8 cellular contexts compared by ENCODE assay signal in genomic region chr1:160260436-160261382, GRCh38. TPM values are rescaled to one million over a fixed set of nuclear protein-coding genes. Genes with fewer than 3 reads are reported as not detected.
DNase-seq lines count a peak whose midpoint lies in the region; FAIRE-seq and TF ChIP-seq lines count a peak whose summit lies in the region.

No MANE protein-coding gene starts in this region.

- H3K9me2 ChIP-seq in Karpas-422 (replicated peaks; ENCODE audit: insufficient read depth, low read length): no peaks in the 10 kb centered on the region

- H3K9me3 ChIP-seq in Karpas-422 (ENCODE audit: low read length) (no peaks in the 10 kb centered on the region), adrenal gland (replicated peaks in 1 of 3) (no peaks in the 10 kb centered on the region), keratinocyte (ENCODE audit: control insufficient read depth, low read depth, low read length) (no peaks in the 10 kb centered on the region)

- H4K20me1 ChIP-seq in Karpas-422 (ENCODE audit: insufficient read depth, low read depth, low read length): no peaks in the 10 kb centered on the region
- peaks cover 6% of the 10 kb centered on the region for H4K20me1 ChIP-seq in keratinocyte (ENCODE audit: control insufficient read depth, extremely low read depth, insufficient read depth, low read length)

- no peak overlapping the region for H2AFZ ChIP-seq in Karpas-422 (ENCODE audit: low read length)
- H2AFZ ChIP-seq in keratinocyte (ENCODE audit: control insufficient read depth, low read length): no peak overlapping the region

- FAIRE-seq in keratinocyte (lab: Jason Lieb, UNC) (peak; percentile 68), HTR-8/SVneo (lab: Jason Lieb, UNC) (no peak)

- H3K79me2 ChIP-seq in Karpas-422 (ENCODE audit: low read length) (peaks cover 65% of the 10 kb centered on the region), keratinocyte (ENCODE audit: control insufficient read depth, insufficient read depth, low read length) (peaks cover 41% of the 10 kb centered on the region)

- no peak for TF ChIP-seq POLR2A in adrenal gland (IDR thresholded peaks at IDR 0.05)

- 21 to 25% (median 23%) methylated on average over 6 of the region's 6 CpGs for WGBS in adrenal gland, 4 donors

- dilution Hi-C loops in keratinocyte (cut with MboI; ENCODE audit: extremely low pct_ligation_motif_present, low sequenced_read_pairs): no loop called here

- H3K4me3 ChIP-seq in Karpas-422 (ENCODE audit: low read length): peak overlapping the region; percentile 81
- H3K4me3 ChIP-seq in adrenal gland: peak overlapping the region in 1 of 4 donors; percentile 86
- H3K4me3 ChIP-seq in keratinocyte (ENCODE audit: control insufficient read depth in 2 of 3, extremely low read depth in 1 of 3, insufficient read depth in 2 of 3, low read depth in 1 of 3, low read length in 3 of 3): peak overlapping the region; percentile 95 to 100 (median 99)

- peak; percentile 94 for DNase-seq in EH (ENCODE audit: low read depth)
- DNase-seq in Karpas-422: no peak
- peak in 2 of 7 donors; percentile 16 to 19 for DNase-seq in adrenal gland
- no peak for DNase-seq in keratinocyte (ENCODE audit: low read depth, low spot score)
- no peak for DNase-seq in NCI-H2227 treated with DMSO at 0.1 percent for 48 hours (lab: John Stamatoyannopoulos, UW)
- DNase-seq in HTR-8/SVneo (ENCODE audit: insufficient read length, low spot score): no peak
- no peak for DNase-seq in activated effector memory CD4-positive, alpha-beta T cell treated with anti-CD3 and anti-CD28 coated beads, Interleukin-2, amount 50 U/mL, for 16 hours

- H3K27me3 ChIP-seq in Karpas-422 (ENCODE audit: low read length) (no peaks in the 10 kb centered on the region), adrenal gland (no peaks in the 10 kb centered on the region), keratinocyte (ENCODE audit: control insufficient read depth, extremely low read depth, insufficient read depth, low read length) (no peaks in the 10 kb centered on the region)

- H3K4me1 ChIP-seq in Karpas-422 (ENCODE audit: low read length) (peaks cover 30% of the 10 kb centered on the region), adrenal gland (replicated peaks in 1 of 2) (peaks cover 18 to 52% of the 10 kb centered on the region in 2 donors), keratinocyte (ENCODE audit: control insufficient read depth, extremely low read depth, insufficient read depth, low read length) (peaks cover 32% of the 10 kb centered on the region)

- H3K9ac ChIP-seq in Karpas-422 (ENCODE audit: low read length) (peak overlapping the region; percentile 97), keratinocyte (ENCODE audit: control insufficient read depth, extremely low read depth, insufficient read depth, low read length) (peak overlapping the region; percentile 100)

- H3K27ac ChIP-seq in Karpas-422 (ENCODE audit: low read length) (peak overlapping the region; percentile 56; the same call in 1 of the 2 replicates), adrenal gland (peak overlapping the region in 4 of 5 donors; percentile 96 to 98 (median 98)), keratinocyte (ENCODE audit: control insufficient read depth, insufficient read depth, low read length) (peak overlapping the region; percentile 100), temporal lobe (ENCODE audit: low read depth, low read length) (peak overlapping the region; percentile 98)

- H3K9me1 ChIP-seq in keratinocyte (ENCODE audit: control insufficient read depth, extremely low read depth, insufficient read depth, low read length): no peaks in the 10 kb centered on the region

- H3K36me3 ChIP-seq in Karpas-422 (ENCODE audit: insufficient read depth, low read length): no peaks in the 10 kb centered on the region
- no peaks in the 10 kb centered on the region for H3K36me3 ChIP-seq in adrenal gland (replicated peaks in 1 of 2)
- H3K36me3 ChIP-seq in keratinocyte (ENCODE audit: control insufficient read depth in 2 of 2, extremely low read depth in 1 of 2, insufficient read depth in 2 of 2, low read length in 2 of 2): peaks cover 1 to 10% of the 10 kb centered on the region in 2 experiments

- TF ChIP-seq CTCF in adrenal gland (IDR thresholded peaks at IDR 0.05) (no peak), keratinocyte (optimal IDR thresholded peaks at IDR 0.05 in 1 of 3, IDR thresholded peaks at IDR 0.05 in 1 of 3, conservative IDR thresholded peaks at IDR 0.05 in 1 of 3; ENCODE audit: extremely low read depth in 1 of 3, insufficient read depth in 2 of 3, low read length in 3 of 3) (no peak)

- H3K4me2 ChIP-seq in Karpas-422 (ENCODE audit: low read depth, low read length, poor library complexity, severe bottlenecking) (peak overlapping the region; percentile 85), keratinocyte (ENCODE audit: control insufficient read depth, extremely low read depth, insufficient read depth, low read depth, low read length) (peak overlapping the region; percentile 98)

- intact Hi-C loops in adrenal gland (cut with DNase I): no loop called here

RNA-seq across cellular contexts. Expression of gene DCAF8, which starts 1.6 kb away (rescaled TPM):
- total RNA-seq in Karpas-422 (2014; rRNA removed; shearing (Covaris generic); ENCODE audit: low replicate concordance): 89.7 and 132 TPM in 2 replicates
- total RNA-seq in adrenal gland: 100 to 1,000 TPM in 6 of 8 donors, 10 to 100 TPM in 2; 64.3 to 162 (median 127) TPM
- 100 to 1,000 TPM in 2 of 3 donors, 10 to 100 TPM in 1; 78.9 to 140 (median 124) TPM for polyA plus RNA-seq in adrenal gland
- polyA plus RNA-seq in keratinocyte: 59.5 to 83.1 TPM (median 81.2 TPM) in 3 replicates
- 84.1 TPM for polyA plus RNA-seq in keratinocyte (2011; ENCODE audit: low read depth)
- 30.7 and 30.8 TPM in 2 replicates for polyA plus RNA-seq in keratinocyte (2011; cell fraction: cytosol; rRNA removed)
- polyA plus RNA-seq in keratinocyte (2011; cell fraction: nucleus; rRNA removed): 297 and 298 TPM in 2 replicates
- 47.6 and 69.9 TPM in 2 replicates for polyA plus RNA-seq in keratinocyte (2012; ENCODE audit: low replicate concordance)
- 69.9 to 74.0 TPM (median 71.2 TPM) in 3 replicates for polyA minus RNA-seq in keratinocyte
- polyA minus RNA-seq in keratinocyte (2011; cell fraction: cytosol; rRNA and poly(A)+ RNA removed): 31.5 TPM
- polyA minus RNA-seq in keratinocyte (2011; cell fraction: nucleus; rRNA and poly(A)+ RNA removed): 62.9 and 119 TPM in 2 replicates
- total RNA-seq in temporal lobe: 47.9 TPM

RNA-seq across cellular contexts. Expression of gene PEX19, which starts 24.2 kb away (rescaled TPM):
- 27.1 and 29.3 TPM in 2 replicates for total RNA-seq in Karpas-422 (2014; rRNA removed; shearing (Covaris generic); ENCODE audit: low replicate concordance)
- total RNA-seq in adrenal gland (100 to 1,000 TPM in 3 of 8 donors, 10 to 100 TPM in 5; 55.5 to 165 (median 88.6) TPM), temporal lobe (21.1 TPM)
- polyA plus RNA-seq in adrenal gland (10 to 100 TPM; 15.5 to 89.1 (median 18.5) TPM), keratinocyte (40.6 to 48.7 TPM (median 44.3 TPM) in 3 replicates)
- 16.6 TPM for polyA plus RNA-seq in keratinocyte (2011; ENCODE audit: low read depth)
- polyA plus RNA-seq in keratinocyte (2011; cell fraction: cytosol; rRNA removed): 35.7 and 44.3 TPM in 2 replicates
- polyA plus RNA-seq in keratinocyte (2011; cell fraction: nucleus; rRNA removed): 29.6 and 36.6 TPM in 2 replicates
- 22.7 and 29.3 TPM in 2 replicates for polyA plus RNA-seq in keratinocyte (2012; ENCODE audit: low replicate concordance)
- polyA minus RNA-seq in keratinocyte: 16.3 to 37.1 TPM (median 32.4 TPM) in 3 replicates
- 26.3 TPM for polyA minus RNA-seq in keratinocyte (2011; cell fraction: cytosol; rRNA and poly(A)+ RNA removed)
- 13.9 and 26.4 TPM in 2 replicates for polyA minus RNA-seq in keratinocyte (2011; cell fraction: nucleus; rRNA and poly(A)+ RNA removed)

RNA-seq across cellular contexts. Expression of gene PEA15, which starts 55.5 kb away (rescaled TPM):
- 40.1 and 69.1 TPM in 2 replicates for total RNA-seq in Karpas-422 (2014; rRNA removed; shearing (Covaris generic); ENCODE audit: low replicate concordance)
- 100 to 1,000 TPM in 3 of 8 donors, 10 to 100 TPM in 5; 40.6 to 163 (median 90.0) TPM for total RNA-seq in adrenal gland
- 100 to 1,000 TPM; 120 to 445 (median 162) TPM for polyA plus RNA-seq in adrenal gland
- 367 to 495 TPM (median 484 TPM) in 3 replicates for polyA plus RNA-seq in keratinocyte
- 90.8 TPM for polyA plus RNA-seq in keratinocyte (2011; ENCODE audit: low read depth)
- 623 and 722 TPM in 2 replicates for polyA plus RNA-seq in keratinocyte (2011; cell fraction: cytosol; rRNA removed)
- 225 and 245 TPM in 2 replicates for polyA plus RNA-seq in keratinocyte (2011; cell fraction: nucleus; rRNA removed)
- 224 and 276 TPM in 2 replicates for polyA plus RNA-seq in keratinocyte (2012; ENCODE audit: low replicate concordance)
- polyA minus RNA-seq in keratinocyte: 189 to 259 TPM (median 255 TPM) in 3 replicates
- polyA minus RNA-seq in keratinocyte (2011; cell fraction: cytosol; rRNA and poly(A)+ RNA removed): 122 TPM
- 38.1 and 62.9 TPM in 2 replicates for polyA minus RNA-seq in keratinocyte (2011; cell fraction: nucleus; rRNA and poly(A)+ RNA removed)
- total RNA-seq in temporal lobe: 178 TPM
